Comparison of ENCODE assay signal across 21 cellular contexts in the genomic region with DNA sequence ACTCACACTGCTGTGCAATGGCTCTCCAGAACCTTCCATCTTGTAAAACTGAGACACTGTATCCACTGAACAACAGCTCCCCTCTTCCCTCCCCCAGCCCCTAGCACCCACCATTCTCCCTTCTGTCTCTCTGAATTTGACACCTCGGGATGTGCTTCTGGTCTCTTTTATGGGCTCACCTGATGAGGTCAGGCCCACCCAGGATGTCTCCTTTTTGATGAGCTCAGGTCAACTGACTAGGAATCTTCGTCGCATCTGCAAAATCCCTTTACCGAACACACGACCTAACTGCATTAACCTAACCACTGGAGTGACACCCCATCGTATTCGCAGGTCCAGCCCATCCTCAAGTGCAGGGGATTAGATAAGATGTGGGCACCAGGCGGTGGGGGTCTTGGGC.
DNase-seq lines count a peak whose midpoint lies in the region; ATAC-seq, FAIRE-seq and TF ChIP-seq lines count a peak whose summit lies in the region.
"Had no signal": no experiment of that assay in that cellular context is flagged by ENCODE, and none has a peak within 500 bp of the region (broad histone marks: within the 10 kb centered on the region; RNA-seq: fewer than 3 reads in every experiment).

No MANE protein-coding gene starts in this region.

- H3K4me1 ChIP-seq in liver (ENCODE audit: control insufficient read depth in 4 of 4, insufficient read depth in 4 of 4, low read length in 3 of 4) (peaks cover 20 to 69% (median 47%) of the 10 kb centered on the region in 4 donors), HepG2 (ENCODE audit: insufficient read depth, low read length) (peaks cover 62% of the 10 kb centered on the region), neutrophil (ENCODE audit: control insufficient read depth in 1 of 2, insufficient read depth in 1 of 2, low read depth in 1 of 2, low read length in 1 of 2) (peaks cover 99% of the 10 kb centered on the region in 2 experiments)

- H2AFZ ChIP-seq in HepG2 (ENCODE audit: low read length): no peak overlapping the region

- CTCF ChIA-PET in HepG2 (lab: Yijun Ruan, JAX; ENCODE audit: low intra/inter-chr PET ratio, low total read pairs): no interaction called here

- no peak overlapping the region for H3K4me2 ChIP-seq in HepG2 (ENCODE audit: low read depth, low read length)

- peaks cover 36% of the 10 kb centered on the region for H3K4me1 Mint-ChIP-seq in central memory CD8-positive, alpha-beta T cell
- H3K4me1 Mint-ChIP-seq: mesothelial cell of epicardium had no signal

- DNase-seq in HepG2 (ENCODE audit: low spot score): no peak
- DNase-seq in central memory CD8-positive, alpha-beta T cell (ENCODE audit: low spot score in 2 of 2): no peak
- no peak for DNase-seq in dedifferentiated amniotic fluid mesenchymal stem cell (ENCODE audit: extremely low spot score)
- DNase-seq in GF-D8 (lab: John Stamatoyannopoulos, UW): no peak
- DNase-seq in activated CD4-positive, alpha-beta T cell treated with anti-CD3 and anti-CD28 coated beads, Interleukin-2, amount 50 U/mL, for 48 hours: no peak
- no peak for DNase-seq in activated T-cell treated with anti-CD3 and anti-CD28 coated beads, Interleukin-2, amount 50 U/mL, for 1 hour
- DNase-seq: activated CD4-positive, alpha-beta T cell treated with anti-CD3 and anti-CD28 coated beads for 1 hour; effector CD8-positive, alpha-beta T cell; heart right ventricle; Karpas-422; NCI-H1417 treated with DMSO at 0.1 percent for 48 hours; NCI-H2227 treated with DMSO at 0.1 percent for 48 hours; NK-92 treated with Interleukin-12 subunit alpha and Interleukin-12 subunit beta, amount 100 ng/mL, for 24 hours; SIG-M5; stimulated activated CD4-positive, alpha-beta T cell treated with anti-CD3 and anti-CD28 coated beads, Interleukin-4, amount 100 ng/mL, for 1 hour; T-helper 2 cell had no signal

- H3K27ac ChIP-seq in liver (ENCODE audit: low read depth in 1 of 2, low read length in 2 of 2) (peak overlapping the region; percentile 86 to 92), HepG2 (ENCODE audit: extremely low read length, insufficient read depth, low read length) (no peak overlapping the region), neutrophil (peak overlapping the region; percentile 99)

- H3K4me3 ChIP-seq in liver (ENCODE audit: low read depth in 1 of 3, low read length in 3 of 3): no peak overlapping the region
- no peak overlapping the region for H3K4me3 ChIP-seq in HepG2 (replicated peaks in 1 of 3; ENCODE audit: insufficient read depth in 1 of 3, low read depth in 2 of 3, low read length in 3 of 3)
- H3K4me3 ChIP-seq in neutrophil (ENCODE audit: low read depth in 1 of 2, low read length in 1 of 2): peak overlapping the region in 1 of 2 experiments; percentile 45
- H3K4me3 ChIP-seq: heart right ventricle had no signal

- no peaks in the 10 kb centered on the region for H3K9me3 Mint-ChIP-seq in central memory CD8-positive, alpha-beta T cell

- H3K27ac Mint-ChIP-seq in central memory CD8-positive, alpha-beta T cell (ENCODE audit: low read depth): peak overlapping the region; percentile 91
- H3K27ac Mint-ChIP-seq: mesothelial cell of epicardium had no signal

- no peaks in the 10 kb centered on the region for H3K36me3 ChIP-seq in liver (ENCODE audit: control insufficient read depth in 4 of 4, insufficient read depth in 3 of 4, low read depth in 1 of 4, low read length in 3 of 4)
- no peaks in the 10 kb centered on the region for H3K36me3 ChIP-seq in HepG2 (replicated peaks in 1 of 2; ENCODE audit: control insufficient read depth in 1 of 2, insufficient read depth in 2 of 2, low read length in 2 of 2)
- H3K36me3 ChIP-seq in neutrophil: no peaks in the 10 kb centered on the region
- H3K36me3 ChIP-seq: heart right ventricle had no signal

- H3K27me3 Mint-ChIP-seq in central memory CD8-positive, alpha-beta T cell: no peaks in the 10 kb centered on the region
- H3K27me3 Mint-ChIP-seq: activated naive CD8-positive, alpha-beta T cell had no signal

- no peak overlapping the region for H3K4me3 Mint-ChIP-seq in central memory CD8-positive, alpha-beta T cell
- H3K4me3 Mint-ChIP-seq: activated naive CD8-positive, alpha-beta T cell; mesothelial cell of epicardium had no signal

- TF ChIP-seq CTCF in liver (IDR thresholded peaks at IDR 0.05; ENCODE audit: low read depth, low read length, missing input control): no peak
- no peak for TF ChIP-seq CTCF in HepG2 (CRISPR knock-in tag; IDR thresholded peaks at IDR 0.05)
- no peak for TF ChIP-seq CTCF in neutrophil (IDR thresholded peaks at IDR 0.05)

- BruUV-seq in HepG2 (replicated peaks; lab: Mats Ljungman, UMichigan): no TSS peak

- no peaks in the 10 kb centered on the region for H3K27me3 ChIP-seq in liver (ENCODE audit: control insufficient read depth in 4 of 4, insufficient read depth in 4 of 4, low read length in 3 of 4)
- no peaks in the 10 kb centered on the region for H3K27me3 ChIP-seq in HepG2 (ENCODE audit: control insufficient read depth in 1 of 2, insufficient read depth in 2 of 2, low read length in 2 of 2)
- no peaks in the 10 kb centered on the region for H3K27me3 ChIP-seq in neutrophil
- H3K27me3 ChIP-seq: heart right ventricle had no signal

- H3K79me2 ChIP-seq in HepG2 (ENCODE audit: insufficient read depth, low read length): no peaks in the 10 kb centered on the region

- intact Hi-C loops in HepG2 (cut with micrococcal nuclease; ENCODE audit: unreplicated experiment): no loop called here

- no peak for FAIRE-seq in HepG2 (lab: Jason Lieb, UNC)
- FAIRE-seq: islet of Langerhans had no signal

- H3K9me3 ChIP-seq in liver (ENCODE audit: control insufficient read depth in 4 of 4, low read length in 3 of 4) (no peaks in the 10 kb centered on the region), HepG2 (ENCODE audit: low read length) (peaks cover 11% of the 10 kb centered on the region), neutrophil (no peaks in the 10 kb centered on the region)

- no peaks in the 10 kb centered on the region for H4K20me1 ChIP-seq in HepG2 (ENCODE audit: insufficient read depth, low read length)

- ATAC-seq in HepG2: no peak
- no peak for ATAC-seq in central memory CD8-positive, alpha-beta T cell (replicated peaks; ENCODE audit: extremely low read depth, poor library complexity, severe bottlenecking)
- ATAC-seq: heart right ventricle had no signal

- TF ChIP-seq POLR2A in HepG2 (IDR thresholded peaks at IDR 0.05; ENCODE audit: insufficient read depth in 1 of 2, low read depth in 2 of 2, low read length in 2 of 2): no peak

- TF ChIP-seq EP300 in HepG2 (IDR thresholded peaks at IDR 0.05; ENCODE audit: low read depth in 2 of 2, low read length in 2 of 2) (no peak), HepG2 (CRISPR knock-in tag; IDR thresholded peaks at IDR 0.05; ENCODE audit: borderline replicate concordance) (no peak)

- in situ Hi-C loops in HepG2 (cut with HindIII; ENCODE audit: extremely low pct_ligation_motif_present, low pct_unique_long_range_greater_than_20kb): no loop called here

- H3K9ac ChIP-seq in liver (ENCODE audit: low read depth in 1 of 2, low read length in 2 of 2) (no peak overlapping the region), HepG2 (ENCODE audit: insufficient read depth, low read depth, low read length) (no peak overlapping the region)

- peaks cover 15% of the 10 kb centered on the region for H3K36me3 Mint-ChIP-seq in central memory CD8-positive, alpha-beta T cell (ENCODE audit: insufficient read depth)
- H3K36me3 Mint-ChIP-seq: mesothelial cell of epicardium had no signal

- no peak for TF ChIP-seq RAD21 in liver (IDR thresholded peaks at IDR 0.05)
- TF ChIP-seq RAD21 in HepG2 (CRISPR knock-in tag; IDR thresholded peaks at IDR 0.05): no peak

- POLR2A ChIA-PET in HepG2 (lab: Yijun Ruan, JAX): interaction anchor here (2.0 kb wide), 1 partner anchor 153 kb away, joined by 6 read pairs; a partner anchor contains a TSS

- WGBS in liver: 94% methylated on average over 8 of the region's 8 CpGs
- WGBS in HepG2 (ENCODE audit: low lambda C conversion rate): 79% methylated on average over 8 of the region's 8 CpGs

TF ChIP-seq in liver, 16 proteins besides CTCF, POLR2A, EP300 and RAD21 (continues in another document):
- TF ChIP-seq FOXA1 (IDR thresholded peaks at IDR 0.05): no peak
- TF ChIP-seq, protein P1, sequence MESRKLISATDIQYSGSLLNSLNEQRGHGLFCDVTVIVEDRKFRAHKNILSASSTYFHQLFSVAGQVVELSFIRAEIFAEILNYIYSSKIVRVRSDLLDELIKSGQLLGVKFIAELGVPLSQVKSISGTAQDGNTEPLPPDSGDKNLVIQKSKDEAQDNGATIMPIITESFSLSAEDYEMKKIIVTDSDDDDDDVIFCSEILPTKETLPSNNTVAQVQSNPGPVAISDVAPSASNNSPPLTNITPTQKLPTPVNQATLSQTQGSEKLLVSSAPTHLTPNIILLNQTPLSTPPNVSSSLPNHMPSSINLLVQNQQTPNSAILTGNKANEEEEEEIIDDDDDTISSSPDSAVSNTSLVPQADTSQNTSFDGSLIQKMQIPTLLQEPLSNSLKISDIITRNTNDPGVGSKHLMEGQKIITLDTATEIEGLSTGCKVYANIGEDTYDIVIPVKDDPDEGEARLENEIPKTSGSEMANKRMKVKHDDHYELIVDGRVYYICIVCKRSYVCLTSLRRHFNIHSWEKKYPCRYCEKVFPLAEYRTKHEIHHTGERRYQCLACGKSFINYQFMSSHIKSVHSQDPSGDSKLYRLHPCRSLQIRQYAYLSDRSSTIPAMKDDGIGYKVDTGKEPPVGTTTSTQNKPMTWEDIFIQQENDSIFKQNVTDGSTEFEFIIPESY (IDR thresholded peaks at IDR 0.05): no peak
- no peak for TF ChIP-seq NR2F2 (IDR thresholded peaks at IDR 0.05)
- TF ChIP-seq YY1 (IDR thresholded peaks at IDR 0.05): no peak
- no peak for TF ChIP-seq GABPA (IDR thresholded peaks at IDR 0.05 in 1 of 2, conservative IDR thresholded peaks at IDR 0.05 in 1 of 2)

TF ChIP-seq in HepG2, 621 proteins besides CTCF, POLR2A, EP300 and RAD21 (continues in another document):
- TF ChIP-seq, protein P2, sequence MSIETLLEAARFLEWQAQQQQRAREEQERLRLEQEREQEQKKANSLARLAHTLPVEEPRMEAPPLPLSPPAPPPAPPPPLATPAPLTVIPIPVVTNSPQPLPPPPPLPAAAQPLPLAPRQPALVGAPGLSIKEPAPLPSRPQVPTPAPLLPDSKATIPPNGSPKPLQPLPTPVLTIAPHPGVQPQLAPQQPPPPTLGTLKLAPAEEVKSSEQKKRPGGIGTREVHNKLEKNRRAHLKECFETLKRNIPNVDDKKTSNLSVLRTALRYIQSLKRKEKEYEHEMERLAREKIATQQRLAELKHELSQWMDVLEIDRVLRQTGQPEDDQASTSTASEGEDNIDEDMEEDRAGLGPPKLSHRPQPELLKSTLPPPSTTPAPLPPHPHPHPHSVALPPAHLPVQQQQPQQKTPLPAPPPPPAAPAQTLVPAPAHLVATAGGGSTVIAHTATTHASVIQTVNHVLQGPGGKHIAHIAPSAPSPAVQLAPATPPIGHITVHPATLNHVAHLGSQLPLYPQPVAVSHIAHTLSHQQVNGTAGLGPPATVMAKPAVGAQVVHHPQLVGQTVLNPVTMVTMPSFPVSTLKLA (IDR thresholded peaks at IDR 0.05): no peak
- TF ChIP-seq ZNF382 (CRISPR knock-in tag; IDR thresholded peaks at IDR 0.05; ENCODE audit: borderline replicate concordance) (no peak), AKAP8 (CRISPR knock-in tag; IDR thresholded peaks at IDR 0.05) (no peak), YY1 (IDR thresholded peaks at IDR 0.05; ENCODE audit: insufficient read depth, insufficient replicate concordance, low read depth, low read length) (no peak)
